23 cellular contexts compared by ENCODE assay signal in genomic region chr20:58097943-58098342, GRCh38.
A peak's percentile ranks its signal among the peaks of the same experiment; 100 is the strongest.
DNase-seq lines count a peak whose midpoint lies in the region; ATAC-seq, FAIRE-seq and TF ChIP-seq lines count a peak whose summit lies in the region.
"Had no signal": no experiment of that assay in that cellular context is flagged by ENCODE, and none has a peak within 500 bp of the region (broad histone marks: within the 10 kb centered on the region; RNA-seq: fewer than 3 reads in every experiment).

No MANE protein-coding gene starts in this region.

- H3K4me3 ChIP-seq in esophagus muscularis mucosa (no peak overlapping the region), MM.1S (ENCODE audit: low read length) (no peak overlapping the region), psoas muscle (no peak overlapping the region)
- H3K4me3 ChIP-seq: BLaER1 had no signal

- H3K36me3 ChIP-seq in esophagus muscularis mucosa: no peaks in the 10 kb centered on the region
- H3K36me3 ChIP-seq in MM.1S (replicated peaks; ENCODE audit: insufficient read depth, low read length): no peaks in the 10 kb centered on the region; the same call in 1 of the 2 replicates
- no peaks in the 10 kb centered on the region for H3K36me3 ChIP-seq in psoas muscle (ENCODE audit: insufficient read depth in 1 of 2, low read depth in 1 of 2)
- H3K36me3 ChIP-seq: BLaER1 had no signal

- no peak overlapping the region for H3K9ac ChIP-seq in MM.1S (ENCODE audit: low read length)
- H3K9ac ChIP-seq: BLaER1 had no signal

- no peak overlapping the region for H3K27ac Mint-ChIP-seq in osteocyte (ENCODE audit: unreplicated experiment)
- H3K27ac Mint-ChIP-seq: B cell; CD4-positive, CD25-positive, alpha-beta regulatory T cell; CD8-positive, alpha-beta T cell had no signal

- no peaks in the 10 kb centered on the region for H3K79me2 ChIP-seq in MM.1S (ENCODE audit: low read length)

- H4K20me1 ChIP-seq in MM.1S (ENCODE audit: insufficient read depth, low read length): no peaks in the 10 kb centered on the region
- H4K20me1 ChIP-seq: BLaER1 had no signal

- ATAC-seq in psoas muscle: no peak
- ATAC-seq: CD8-positive, alpha-beta T cell had no signal

- no peak overlapping the region for H2AFZ ChIP-seq in MM.1S (ENCODE audit: low read length)

- H3K4me3 Mint-ChIP-seq in osteocyte (ENCODE audit: unreplicated experiment): no peak overlapping the region
- H3K4me3 Mint-ChIP-seq: B cell; CD4-positive, CD25-positive, alpha-beta regulatory T cell; CD8-positive, alpha-beta T cell had no signal

- H3K27ac ChIP-seq in esophagus muscularis mucosa (replicated peaks in 1 of 4): no peak overlapping the region
- no peak overlapping the region for H3K27ac ChIP-seq in MM.1S (ENCODE audit: low read length)
- H3K27ac ChIP-seq in psoas muscle: no peak overlapping the region
- H3K27ac ChIP-seq: 22Rv1, BLaER1, C4-2B had no signal

- TF ChIP-seq POLR2A in esophagus muscularis mucosa (IDR thresholded peaks at IDR 0.05; ENCODE audit: low read depth): no peak

- TF ChIP-seq CTCF in esophagus muscularis mucosa (IDR thresholded peaks at IDR 0.05): no peak
- TF ChIP-seq CTCF in osteocyte (IDR thresholded peaks at IDR 0.05): no peak
- TF ChIP-seq CTCF in MM.1S (IDR thresholded peaks at IDR 0.05; ENCODE audit: low read length): no peak
- no peak for TF ChIP-seq CTCF in psoas muscle (IDR thresholded peaks at IDR 0.05)

- H3K4me2 ChIP-seq in MM.1S (ENCODE audit: low read depth, low read length): no peak overlapping the region
- H3K4me2 ChIP-seq: BLaER1 had no signal

- no peak for TF ChIP-seq EP300 in esophagus muscularis mucosa (IDR thresholded peaks at IDR 0.05)

- H3K9me3 ChIP-seq in esophagus muscularis mucosa (no peaks in the 10 kb centered on the region), MM.1S (replicated peaks; ENCODE audit: insufficient read depth, low read length) (no peaks in the 10 kb centered on the region), psoas muscle (no peaks in the 10 kb centered on the region)
- H3K9me3 ChIP-seq: BLaER1, Caco-2 had no signal

- H3K36me3 Mint-ChIP-seq in osteocyte (ENCODE audit: unreplicated experiment): no peaks in the 10 kb centered on the region
- H3K36me3 Mint-ChIP-seq: CD4-positive, CD25-positive, alpha-beta regulatory T cell; CD8-positive, alpha-beta T cell had no signal

- H3K9me3 Mint-ChIP-seq in osteocyte (ENCODE audit: unreplicated experiment): no peaks in the 10 kb centered on the region
- H3K9me3 Mint-ChIP-seq: CD4-positive, CD25-positive, alpha-beta regulatory T cell; CD8-positive, alpha-beta T cell had no signal

- H3K4me1 ChIP-seq in esophagus muscularis mucosa: peaks cover 0 to 11% (median 10%) of the 10 kb centered on the region in 4 donors
- H3K4me1 ChIP-seq in MM.1S (ENCODE audit: low read length): no peaks in the 10 kb centered on the region
- H3K4me1 ChIP-seq in psoas muscle: no peaks in the 10 kb centered on the region
- H3K4me1 ChIP-seq: BLaER1, Caco-2 had no signal

- H3F3A ChIP-seq in MM.1S (ENCODE audit: insufficient read depth, low read length): no peaks in the 10 kb centered on the region

- H3K9me2 ChIP-seq in MM.1S (replicated peaks; ENCODE audit: insufficient read depth, low read length): no peaks in the 10 kb centered on the region

- FAIRE-seq in HTR-8/SVneo (lab: Jason Lieb, UNC): peak; percentile 97
- FAIRE-seq: A204.1, G401.6, GM12892, H1 had no signal

- H3K4me1 Mint-ChIP-seq in osteocyte (ENCODE audit: unreplicated experiment): peaks cover 5% of the 10 kb centered on the region
- H3K4me1 Mint-ChIP-seq: B cell; CD4-positive, CD25-positive, alpha-beta regulatory T cell had no signal

- peak; percentile 43 for DNase-seq in activated CD8-positive, alpha-beta memory T cell treated with anti-CD3 and anti-CD28 coated beads for 24 hours
- no peak for DNase-seq in activated CD8-positive, alpha-beta memory T cell treated with anti-CD3 and anti-CD28 coated beads, Interleukin-2, amount 50 U/mL, for 48 hours
- no peak for DNase-seq in HTR-8/SVneo (ENCODE audit: insufficient read length, low spot score)
- DNase-seq in esophagus muscularis mucosa (ENCODE audit: extremely low spot score): peak; percentile 74
- peak; percentile 10 for DNase-seq in osteocyte (ENCODE audit: extremely low spot score, unreplicated experiment)
- DNase-seq in NCI-H524 treated with DMSO at 0.1 percent for 48 hours (lab: John Stamatoyannopoulos, UW): no peak
- no peak for DNase-seq in MM.1S
- no peak for DNase-seq in psoas muscle
- DNase-seq: CD4-positive, CD25-positive, alpha-beta regulatory T cell; CD8-positive, alpha-beta T cell; DMS153; DND-41; H7; HCEC 1CT had no signal

- WGBS in esophagus muscularis mucosa: 85% methylated on average over 7 of the region's 7 CpGs
- WGBS in psoas muscle, 3 donors: 81 to 84% (median 81%) methylated on average over 7 of the region's 7 CpGs

- H3K27me3 Mint-ChIP-seq in osteocyte (ENCODE audit: unreplicated experiment): peaks cover 32% of the 10 kb centered on the region

- no peaks in the 10 kb centered on the region for H3K27me3 ChIP-seq in esophagus muscularis mucosa
- H3K27me3 ChIP-seq in MM.1S (replicated peaks; ENCODE audit: insufficient read depth, low read length): peaks cover 95% of the 10 kb centered on the region
- no peaks in the 10 kb centered on the region for H3K27me3 ChIP-seq in psoas muscle (ENCODE audit: insufficient read depth in 3 of 3, low read length in 2 of 3)
- H3K27me3 ChIP-seq: BLaER1 had no signal

- intact Hi-C loops in esophagus muscularis mucosa (cut with DNase I): no loop called here
- intact Hi-C loops in psoas muscle (cut with DNase I): no loop called here

Comparison
In these comparisons a context has a peak if more than half of its experiments do, and no peak if none do; other contexts are left out.
1. DNase-seq: peak in activated CD8-positive, alpha-beta memory T cell treated with anti-CD3 and anti-CD28 coated beads for 24 hours (single experiment), esophagus muscularis mucosa (single experiment) and osteocyte (single experiment); none in activated CD8-positive, alpha-beta memory T cell treated with anti-CD3 and anti-CD28 coated beads, Interleukin-2, amount 50 U/mL, for 48 hours (single experiment), HTR-8/SVneo (single experiment), NCI-H524 treated with DMSO at 0.1 percent for 48 hours (single experiment), MM.1S (single experiment) and psoas muscle (0 of 2).